ENCODE assay signal across 2 cellular contexts in genomic region chr11:120352405-120352804, GRCh38.
TF ChIP-seq lines count a peak whose summit lies in the region.

No MANE protein-coding gene starts in this region.

TF ChIP-seq in HEK293, 187 proteins besides CTCF, POLR2A, EP300 and RAD21 (continued from another document and continues in another):
- TF ChIP-seq PRDM2 (tag by site-specific recombination; IDR thresholded peaks at IDR 0.05; ENCODE audit: borderline replicate concordance): no peak
- TF ChIP-seq KLF10 (tag by site-specific recombination; IDR thresholded peaks at IDR 0.05): peak; percentile 69
- TF ChIP-seq OSR2 (tag by site-specific recombination; IDR thresholded peaks at IDR 0.05): peak; percentile 69; the same call in 1 of the 2 replicates
- peak; percentile 58 for TF ChIP-seq ZFHX2 (tag by site-specific recombination; conservative IDR thresholded peaks at IDR 0.05)
- no peak for TF ChIP-seq SALL2 (tag by site-specific recombination; IDR thresholded peaks at IDR 0.05; ENCODE audit: borderline replicate concordance)
- TF ChIP-seq FEZF1 (tag by site-specific recombination; IDR thresholded peaks at IDR 0.05): peak; percentile 80
- 0 out of 2 replicates have a peak, but pooled peaks have one; percentile 50 for TF ChIP-seq BCL11B (tag by site-specific recombination; IDR thresholded peaks at IDR 0.05; ENCODE audit: low read depth)
- no peak for TF ChIP-seq ZNF211 (tag by site-specific recombination; IDR thresholded peaks at IDR 0.05; ENCODE audit: low read depth)
- TF ChIP-seq PRDM10 (tag by site-specific recombination; IDR thresholded peaks at IDR 0.05): 0 out of 2 replicates have a peak, but pooled peaks have one; percentile 8
- TF ChIP-seq ZXDB (tag by site-specific recombination; IDR thresholded peaks at IDR 0.05): peak; percentile 79
- TF ChIP-seq ZNF843 (tag by site-specific recombination; IDR thresholded peaks at IDR 0.05): peak; percentile 92
- TF ChIP-seq ZNF692 (tag by site-specific recombination; IDR thresholded peaks at IDR 0.05): 0 out of 2 replicates have a peak, but pooled peaks have one; percentile 21
- TF ChIP-seq TCF7L2 (IDR thresholded peaks at IDR 0.05; ENCODE audit: borderline replicate concordance, low read depth, low read length): peak; percentile 54; the same call in 1 of the 2 replicates
- TF ChIP-seq ZNF580 (tag by site-specific recombination; IDR thresholded peaks at IDR 0.05): 0 out of 2 replicates have a peak, but pooled peaks have one; percentile 33

TF ChIP-seq in K562, 482 proteins besides CTCF, POLR2A, EP300 and RAD21 (continued from another document):
- no peak for TF ChIP-seq CTCFL (IDR thresholded peaks at IDR 0.05; ENCODE audit: borderline replicate concordance, insufficient read depth, low read depth, low read length, poor library complexity, severe bottlenecking)
